In the genomic region with DNA sequence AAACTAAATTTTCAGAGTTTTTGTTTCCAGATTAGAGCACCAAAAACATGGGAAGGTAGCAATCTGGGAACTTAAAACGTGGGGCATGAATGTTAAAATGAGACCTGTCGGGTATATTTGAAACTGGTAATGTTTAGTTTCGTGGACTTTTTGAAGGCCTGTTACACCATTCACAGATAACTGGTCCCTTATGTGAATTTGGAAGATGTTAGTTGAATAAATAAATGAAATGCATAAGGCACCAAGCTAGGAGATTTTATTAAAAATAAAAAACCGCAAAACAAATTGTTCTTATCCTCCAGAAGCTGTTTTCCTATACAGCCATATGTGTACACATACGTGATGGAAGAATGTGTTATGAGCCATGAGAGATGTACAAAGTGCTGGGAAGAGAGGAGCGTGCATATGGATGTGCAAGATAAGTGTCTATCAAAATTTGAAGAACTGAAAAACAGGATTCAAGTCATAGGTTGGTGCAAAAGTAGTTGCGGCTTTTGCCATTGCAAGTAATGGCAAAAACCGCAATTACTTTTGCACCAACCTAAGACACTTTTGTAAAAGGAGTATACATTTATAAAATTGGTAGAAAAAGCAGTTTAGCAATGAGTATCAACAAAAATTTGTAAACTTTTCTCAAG, we compare ENCODE assay signal across 8 cellular contexts. TPM values are rescaled to one million over a fixed set of nuclear protein-coding genes. Genes with fewer than 3 reads are reported as not detected.
DNase-seq lines count a peak whose midpoint lies in the region; ATAC-seq and TF ChIP-seq lines count a peak whose summit lies in the region.

No MANE protein-coding gene starts in this region.

- no peak for ATAC-seq in activated naive CD8-positive, alpha-beta T cell treated with anti-CD3 and anti-CD28 coated beads, Interleukin-2, amount 50 U/mL, for 24 hours
- no peak for ATAC-seq in left lung

- peak overlapping the region; percentile 80 for H3K4me3 Mint-ChIP-seq in activated naive CD8-positive, alpha-beta T cell treated with anti-CD3 and anti-CD28 coated beads, Interleukin-2, amount 50 U/mL, for 24 hours

- H3K27ac ChIP-seq in left lung, result peak overlapping the region; percentile 92 to 97
- H3K27ac ChIP-seq in tibial artery, result peak overlapping the region; percentile 83 to 88

- no peaks in the 10 kb centered on the region for H3K9me3 Mint-ChIP-seq in activated naive CD8-positive, alpha-beta T cell treated with anti-CD3 and anti-CD28 coated beads, Interleukin-2, amount 50 U/mL, for 24 hours

- intact Hi-C loops in left lung (cut with DNase I) (no loop called here), tibial artery (cut with DNase I; ENCODE audit: low total_unique reads) (no loop called here)

- H3K36me3 Mint-ChIP-seq in activated naive CD8-positive, alpha-beta T cell treated with anti-CD3 and anti-CD28 coated beads, Interleukin-2, amount 50 U/mL, for 24 hours (ENCODE audit: low read depth), result no peaks in the 10 kb centered on the region

- H3K4me1 Mint-ChIP-seq in activated naive CD8-positive, alpha-beta T cell treated with anti-CD3 and anti-CD28 coated beads, Interleukin-2, amount 50 U/mL, for 24 hours, result peaks cover 33% of the 10 kb centered on the region

- DNase-seq in CD1c-positive myeloid dendritic cell (ENCODE audit: extremely low spot score) (peak; percentile 68), Kasumi-1 (lab: John Stamatoyannopoulos, UW) (peak; percentile 22 to 27), left lung (no peak), tibial artery (no peak), NCI-H1105 treated with DMSO at 0.1 percent for 48 hours (lab: John Stamatoyannopoulos, UW) (no peak), NCI-H1436 (lab: John Stamatoyannopoulos, UW) (no peak)
- no peak for DNase-seq in activated naive CD8-positive, alpha-beta T cell treated with anti-CD3 and anti-CD28 coated beads, Interleukin-2, amount 50 U/mL, for 24 hours
- no peak for DNase-seq in effector CD4-positive, alpha-beta T cell

- peak overlapping the region; percentile 76 to 83 for H3K4me3 ChIP-seq in left lung
- H3K4me3 ChIP-seq in tibial artery, result peak overlapping the region; percentile 72 to 78

- H3K4me1 ChIP-seq in left lung (peaks cover 17 to 41% of the 10 kb centered on the region in 2 donors), tibial artery (peaks cover 0 to 34% (median 21%) of the 10 kb centered on the region in 4 donors)

- H3K27me3 ChIP-seq in left lung (no peaks in the 10 kb centered on the region), tibial artery (no peaks in the 10 kb centered on the region)

- TF ChIP-seq CTCF in left lung (IDR thresholded peaks at IDR 0.05) (no peak), tibial artery (IDR thresholded peaks at IDR 0.05) (no peak)

- H3K27me3 Mint-ChIP-seq in activated naive CD8-positive, alpha-beta T cell treated with anti-CD3 and anti-CD28 coated beads, Interleukin-2, amount 50 U/mL, for 24 hours, result no peaks in the 10 kb centered on the region

- H3K27ac Mint-ChIP-seq in activated naive CD8-positive, alpha-beta T cell treated with anti-CD3 and anti-CD28 coated beads, Interleukin-2, amount 50 U/mL, for 24 hours, result peak overlapping the region; percentile 83

- H3K36me3 ChIP-seq in left lung (no peaks in the 10 kb centered on the region), tibial artery (no peaks in the 10 kb centered on the region)

- no peaks in the 10 kb centered on the region for H3K9me3 ChIP-seq in left lung
- H3K9me3 ChIP-seq in tibial artery, result no peaks in the 10 kb centered on the region

RNA-seq across cellular contexts. Expression of gene MCUR1, which starts 0.7 kb away (rescaled TPM):
- 10 to 100 TPM; 25.3 to 31.3 TPM for total RNA-seq in left lung

Comparison
In these comparisons a context has a peak if more than half of its experiments do, and no peak if none do; other contexts are left out.
1. DNase-seq: peak in CD1c-positive myeloid dendritic cell (single experiment) and Kasumi-1 (2 of 2); none in activated naive CD8-positive, alpha-beta T cell treated with anti-CD3 and anti-CD28 coated beads, Interleukin-2, amount 50 U/mL, for 24 hours (single experiment), left lung (0 of 2), tibial artery (0 of 2), effector CD4-positive, alpha-beta T cell (single experiment), NCI-H1105 treated with DMSO at 0.1 percent for 48 hours (single experiment) and NCI-H1436 (single experiment).